8 cellular contexts compared by ENCODE assay signal in genomic region chr7:93245525-93246432, GRCh38. TPM values are rescaled to one million over a fixed set of nuclear protein-coding genes. Genes with fewer than 3 reads are reported as not detected.
A peak's percentile ranks its signal among the peaks of the same experiment; 100 is the strongest.
DNase-seq lines count a peak whose midpoint lies in the region; ATAC-seq and TF ChIP-seq lines count a peak whose summit lies in the region.

No MANE protein-coding gene starts in this region.

- TF ChIP-seq CTCF in AG04449 (IDR thresholded peaks at IDR 0.05; ENCODE audit: insufficient read depth, low read length, missing control alignments) (peak; percentile 15), GM13977 (IDR thresholded peaks at IDR 0.05; ENCODE audit: extremely low read depth, insufficient read depth, missing control alignments) (peak; percentile 51)

- in situ Hi-C loops in GM13977 (cut with MboI; ENCODE audit: low pct_unique_long_range_greater_than_20kb, low sequenced_read_pairs, unreplicated experiment): loop anchor here (10.0 kb wide), 1 partner anchor 299 kb away; no protein-coding TSS in a partner anchor

- H3K27ac Mint-ChIP-seq in naive thymus-derived CD8-positive, alpha-beta T cell: peak overlapping the region in 2 of 10 donors; percentile 22 to 24

- H3K4me3 ChIP-seq in AG04449 (ENCODE audit: low read depth, low read length): no peak overlapping the region
- H3K4me3 ChIP-seq in effector memory CD4-positive, alpha-beta T cell (ENCODE audit: insufficient read depth, low read depth, low read length, poor library complexity, severe bottlenecking): peak overlapping the region; percentile 6

- no peaks in the 10 kb centered on the region for H3K9me3 ChIP-seq in effector memory CD4-positive, alpha-beta T cell (ENCODE audit: control insufficient read depth, low read length)

- POLR2A ChIA-PET in AG04449 (lab: Yijun Ruan, JAX): no interaction called here
- POLR2A ChIA-PET in naive thymus-derived CD8-positive, alpha-beta T cell (lab: Charles Lee): interaction anchor here (0.6 kb wide), 1 partner anchor 184 kb away, joined by 5 read pairs; no protein-coding TSS in a partner anchor

- peak overlapping the region; percentile 18 for H3K27ac ChIP-seq in effector memory CD4-positive, alpha-beta T cell (ENCODE audit: insufficient read depth, low read length, poor library complexity, severe bottlenecking)

- peaks cover 3% of the 10 kb centered on the region for H3K36me3 ChIP-seq in effector memory CD4-positive, alpha-beta T cell (ENCODE audit: control insufficient read depth, insufficient read depth, low read length)

- H3K36me3 Mint-ChIP-seq in naive thymus-derived CD8-positive, alpha-beta T cell: peaks cover 0 to 13% (median 4%) of the 10 kb centered on the region in 3 donors

- no peaks in the 10 kb centered on the region for H3K27me3 ChIP-seq in effector memory CD4-positive, alpha-beta T cell (replicated peaks; ENCODE audit: control insufficient read depth, insufficient read depth, low read length, poor library complexity, severe bottlenecking)

- no peaks in the 10 kb centered on the region for H3K9me3 Mint-ChIP-seq in naive thymus-derived CD8-positive, alpha-beta T cell

- no peaks in the 10 kb centered on the region for H3K4me1 ChIP-seq in effector memory CD4-positive, alpha-beta T cell (ENCODE audit: control insufficient read depth, insufficient read depth, low read length, poor library complexity, severe bottlenecking)

- DNase-seq in AG04449 (ENCODE audit: low read depth, low spot score): no peak
- DNase-seq in GM13977 (ENCODE audit: low spot score): no peak
- DNase-seq in NOMO-1 treated with DMSO at 0.1 percent for 48 hours (lab: John Stamatoyannopoulos, UW; ENCODE audit: unreplicated experiment): peak; percentile 74
- DNase-seq in effector memory CD4-positive, alpha-beta T cell: no peak
- DNase-seq in naive thymus-derived CD8-positive, alpha-beta T cell: peak in 3 of 10 donors; percentile 49 to 52 (median 49)
- DNase-seq in activated gamma-delta T cell (lab: John Stamatoyannopoulos, UW): no peak
- DNase-seq in DMS79 treated with DMSO at 0.1 percent for 48 hours (lab: John Stamatoyannopoulos, UW): no peak

- CTCF ChIA-PET in AG04449 (lab: Yijun Ruan, JAX): interaction anchor here (0.6 to 14.9 kb wide), 34 partner anchors 9 to 1000 kb away, joined by 3 to 265 read pairs (median 4); partner anchors contain the start of gene VPS50

- no peaks in the 10 kb centered on the region for H3K27me3 Mint-ChIP-seq in naive thymus-derived CD8-positive, alpha-beta T cell

- H3K4me1 Mint-ChIP-seq in naive thymus-derived CD8-positive, alpha-beta T cell: peaks cover 8 to 25% (median 15%) of the 10 kb centered on the region in 4 donors

- peak overlapping the region in 7 of 10 donors; percentile 1 to 59 (median 43) for H3K4me3 Mint-ChIP-seq in naive thymus-derived CD8-positive, alpha-beta T cell

- no peak for ATAC-seq in naive thymus-derived CD8-positive, alpha-beta T cell
- ATAC-seq in HG02970 (IDR thresholded peaks at IDR 0.05; ENCODE audit: low FRiP score, unreplicated experiment): no peak

RNA-seq across cellular contexts. Expression of gene VPS50, which starts 13.6 kb away (rescaled TPM):
- total RNA-seq in naive thymus-derived CD8-positive, alpha-beta T cell: 10 to 100 TPM; 36.9 to 37.4 TPM
- 10 to 100 TPM; 13.3 to 15.1 (median 14.7) TPM for polyA plus RNA-seq in naive thymus-derived CD8-positive, alpha-beta T cell

RNA-seq across cellular contexts. Expression of gene HEPACAM2, which starts 19.5 kb away (rescaled TPM):
- total RNA-seq in naive thymus-derived CD8-positive, alpha-beta T cell: under 1 TPM in 1 of 2 experiments, not detected in 1; 0.33 TPM
- not detected for polyA plus RNA-seq in naive thymus-derived CD8-positive, alpha-beta T cell
